Comparison of ENCODE assay signal across 1 cellular context in the genomic region with DNA sequence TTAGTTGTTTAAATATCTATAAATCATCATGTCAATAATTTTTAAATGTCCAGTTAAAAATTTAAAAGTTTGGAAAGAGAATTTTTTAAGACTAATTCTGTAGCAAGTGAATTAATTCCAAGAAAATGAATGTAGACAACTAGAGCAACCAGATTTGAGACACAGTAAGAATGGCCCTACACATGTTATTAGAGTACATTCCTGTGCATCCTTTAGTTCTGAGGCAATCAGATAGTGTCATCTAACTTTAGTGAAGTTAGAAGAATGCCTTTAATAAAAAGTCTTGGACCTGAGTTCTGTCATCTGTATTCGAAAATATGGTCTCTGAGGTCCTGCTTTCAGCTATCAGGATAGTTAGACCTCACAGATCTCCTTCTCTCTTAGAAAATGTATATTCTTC.
TF ChIP-seq lines count a peak whose summit lies in the region.

No MANE protein-coding gene starts in this region.

TF ChIP-seq in HepG2, 621 proteins besides CTCF, POLR2A, EP300 and RAD21 (continued from another document):
- TF ChIP-seq, protein P1, sequence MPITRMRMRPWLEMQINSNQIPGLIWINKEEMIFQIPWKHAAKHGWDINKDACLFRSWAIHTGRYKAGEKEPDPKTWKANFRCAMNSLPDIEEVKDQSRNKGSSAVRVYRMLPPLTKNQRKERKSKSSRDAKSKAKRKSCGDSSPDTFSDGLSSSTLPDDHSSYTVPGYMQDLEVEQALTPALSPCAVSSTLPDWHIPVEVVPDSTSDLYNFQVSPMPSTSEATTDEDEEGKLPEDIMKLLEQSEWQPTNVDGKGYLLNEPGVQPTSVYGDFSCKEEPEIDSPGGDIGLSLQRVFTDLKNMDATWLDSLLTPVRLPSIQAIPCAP (CRISPR knock-in tag; IDR thresholded peaks at IDR 0.05; ENCODE audit: low read depth), result no peak
- no peak for TF ChIP-seq MTA1 (CRISPR knock-in tag; IDR thresholded peaks at IDR 0.05; ENCODE audit: borderline replicate concordance)
- no peak for TF ChIP-seq SIN3B (IDR thresholded peaks at IDR 0.05; ENCODE audit: low read length)
- no peak for TF ChIP-seq ZFP1 (CRISPR knock-in tag; IDR thresholded peaks at IDR 0.05)
- no peak for TF ChIP-seq RARG (CRISPR knock-in tag; IDR thresholded peaks at IDR 0.05; ENCODE audit: low read depth)
- TF ChIP-seq, protein P2, sequence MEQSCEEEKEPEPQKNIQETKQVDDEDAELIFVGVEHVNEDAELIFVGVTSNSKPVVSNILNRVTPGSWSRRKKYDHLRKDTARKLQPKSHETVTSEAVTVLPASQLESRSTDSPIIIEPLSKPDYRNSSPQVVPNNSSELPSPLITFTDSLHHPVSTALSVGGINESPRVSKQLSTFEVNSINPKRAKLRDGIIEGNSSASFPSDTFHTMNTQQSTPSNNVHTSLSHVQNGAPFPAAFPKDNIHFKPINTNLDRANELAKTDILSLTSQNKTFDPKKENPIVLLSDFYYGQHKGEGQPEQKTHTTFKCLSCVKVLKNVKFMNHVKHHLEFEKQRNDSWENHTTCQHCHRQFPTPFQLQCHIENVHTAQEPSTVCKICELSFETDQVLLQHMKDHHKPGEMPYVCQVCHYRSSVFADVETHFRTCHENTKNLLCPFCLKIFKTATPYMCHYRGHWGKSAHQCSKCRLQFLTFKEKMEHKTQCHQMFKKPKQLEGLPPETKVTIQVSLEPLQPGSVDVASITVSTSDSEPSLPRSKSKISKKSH (CRISPR knock-in tag; IDR thresholded peaks at IDR 0.05; ENCODE audit: borderline replicate concordance), result no peak
- no peak for TF ChIP-seq REPIN1 (CRISPR knock-in tag; IDR thresholded peaks at IDR 0.05; ENCODE audit: borderline replicate concordance, low read depth)
- TF ChIP-seq CHCHD3 (CRISPR knock-in tag; IDR thresholded peaks at IDR 0.05), result no peak
- TF ChIP-seq ZFP36L2 (CRISPR knock-in tag; IDR thresholded peaks at IDR 0.05), result no peak
- no peak for TF ChIP-seq ZBTB38 (CRISPR knock-in tag; IDR thresholded peaks at IDR 0.05)
- TF ChIP-seq ZNF839 (CRISPR knock-in tag; IDR thresholded peaks at IDR 0.05; ENCODE audit: borderline replicate concordance), result no peak
- TF ChIP-seq, protein P3, sequence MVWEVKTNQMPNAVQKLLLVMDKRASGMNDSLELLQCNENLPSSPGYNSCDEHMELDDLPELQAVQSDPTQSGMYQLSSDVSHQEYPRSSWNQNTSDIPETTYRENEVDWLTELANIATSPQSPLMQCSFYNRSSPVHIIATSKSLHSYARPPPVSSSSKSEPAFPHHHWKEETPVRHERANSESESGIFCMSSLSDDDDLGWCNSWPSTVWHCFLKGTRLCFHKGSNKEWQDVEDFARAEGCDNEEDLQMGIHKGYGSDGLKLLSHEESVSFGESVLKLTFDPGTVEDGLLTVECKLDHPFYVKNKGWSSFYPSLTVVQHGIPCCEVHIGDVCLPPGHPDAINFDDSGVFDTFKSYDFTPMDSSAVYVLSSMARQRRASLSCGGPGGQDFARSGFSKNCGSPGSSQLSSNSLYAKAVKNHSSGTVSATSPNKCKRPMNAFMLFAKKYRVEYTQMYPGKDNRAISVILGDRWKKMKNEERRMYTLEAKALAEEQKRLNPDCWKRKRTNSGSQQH (CRISPR knock-in tag; IDR thresholded peaks at IDR 0.05; ENCODE audit: low read depth), result no peak
TF ChIP-seq in HepG2: peak in this region for 0.
